In the genomic region with DNA sequence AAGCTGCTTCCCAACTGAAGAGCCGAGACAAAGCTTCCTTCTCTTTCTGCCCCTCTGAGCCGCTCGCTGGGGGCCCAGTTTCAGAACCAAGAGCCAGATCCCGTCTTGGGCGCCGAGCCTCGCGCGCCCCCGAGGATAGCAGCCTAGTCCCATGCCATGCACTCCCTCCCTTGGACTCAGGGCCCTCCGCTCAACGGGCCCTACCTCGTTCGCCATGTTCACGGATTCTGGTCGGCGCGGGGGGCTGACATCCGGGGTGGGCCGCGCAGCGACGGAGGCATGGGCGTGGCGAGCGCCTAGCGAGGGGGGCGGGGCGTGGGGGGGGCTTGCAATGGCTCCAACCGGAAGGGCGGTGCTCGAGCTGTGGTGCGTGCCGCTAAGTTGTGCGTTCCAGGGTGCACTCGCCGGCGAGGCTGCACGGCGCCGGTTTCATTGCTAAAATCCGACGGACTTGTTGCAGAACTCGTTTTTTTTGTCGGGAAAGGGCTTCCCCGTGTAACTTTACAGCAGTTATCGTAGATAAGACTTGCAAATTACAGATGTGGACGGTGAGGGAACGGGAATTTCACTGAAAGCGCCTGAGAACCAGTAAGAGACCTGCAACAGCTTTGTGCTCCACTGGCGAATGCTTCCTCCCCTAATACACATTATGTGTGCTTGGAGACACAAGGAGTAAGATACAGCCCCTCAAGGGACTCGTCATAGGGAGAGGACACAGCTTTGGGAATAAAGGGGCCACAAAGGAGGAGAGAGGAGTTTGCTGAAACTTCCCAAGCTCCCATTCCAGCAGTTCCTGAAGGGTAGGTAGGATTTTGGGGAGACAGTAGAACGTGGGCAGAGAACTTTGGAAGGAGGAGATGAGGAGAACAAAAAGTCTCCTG, we compare ENCODE assay signal across 8 cellular contexts. TPM values are rescaled to one million over a fixed set of nuclear protein-coding genes. Genes with fewer than 3 reads are reported as not detected.
A peak's percentile ranks its signal among the peaks of the same experiment; 100 is the strongest.
DNase-seq lines count a peak whose midpoint lies in the region; ATAC-seq and TF ChIP-seq lines count a peak whose summit lies in the region.

A gene (minus strand): TSS at position 304 of the 881 bp plus-strand sequence. CDS start 88 bp downstream, at position 216.

- POLR2A ChIA-PET in activated naive CD8-positive, alpha-beta T cell treated with anti-CD3 and anti-CD28 coated beads, Interleukin-2, amount 10 ng/mL, durations not matched to agents 7 days and 5 days (lab: Charles Lee) = interaction anchor here (0.5 to 2.5 kb wide), 26 partner anchors 8 to 945 kb away, joined by 3 to 58 read pairs (median 4); a partner anchor contains a TSS

- intact Hi-C loops in Right ventricle myocardium inferior (cut with DNase I) (loop anchor here (1.0 to 2.0 kb wide), 3 partner anchors 28 to 160 kb away; a partner anchor contains a TSS), ovary (cut with DNase I) (loop anchor here in 1 of 4 donors (10.0 kb wide), 1 partner anchor 316 kb away; no protein-coding TSS in a partner anchor)

- WGBS in ovary, 3 donors = 0 to 3% (median 1%) methylated on average over 49 to 53 of the region's 53 CpGs
- under 1% methylated on average over 53 of the region's 53 CpGs for WGBS in thymus

- DNase-seq in GM10266 (ENCODE audit: extremely low spot score) (peak; percentile 89), NCI-H1048 (lab: John Stamatoyannopoulos, UW) (peak; percentile 86), Right ventricle myocardium inferior (ENCODE audit: missing footprints) (peak; percentile 95), ovary (peak; percentile 86 to 92 (median 90))
- peak; percentile 89 for DNase-seq in activated naive CD8-positive, alpha-beta T cell treated with anti-CD3 and anti-CD28 coated beads, Interleukin-2, amount 10 ng/mL, durations not matched to agents 7 days and 5 days

- H3K4me1 ChIP-seq in ovary (ENCODE audit: insufficient read depth) = peaks cover 7% of the 10 kb centered on the region
- H3K4me1 ChIP-seq in thymus (ENCODE audit: control insufficient read depth, insufficient read depth, low read length) = peaks cover 5% of the 10 kb centered on the region

- no peaks in the 10 kb centered on the region for H3K27me3 Mint-ChIP-seq in activated naive CD8-positive, alpha-beta T cell treated with anti-CD3 and anti-CD28 coated beads, Interleukin-2, amount 10 ng/mL, durations not matched to agents 7 days and 5 days

- peaks cover 19% of the 10 kb centered on the region; the same call in 1 of the 2 replicates for H3K79me2 ChIP-seq in SU-DHL-6 (ENCODE audit: insufficient read depth, low read length)

- peaks cover 1% of the 10 kb centered on the region for H3K9me3 Mint-ChIP-seq in activated naive CD8-positive, alpha-beta T cell treated with anti-CD3 and anti-CD28 coated beads, Interleukin-2, amount 10 ng/mL, durations not matched to agents 7 days and 5 days

- peaks cover 19% of the 10 kb centered on the region for H3K36me3 Mint-ChIP-seq in activated naive CD8-positive, alpha-beta T cell treated with anti-CD3 and anti-CD28 coated beads, Interleukin-2, amount 10 ng/mL, durations not matched to agents 7 days and 5 days

- peak within 1 kb of the TSS; percentile 95 for H3K4me3 Mint-ChIP-seq in activated naive CD8-positive, alpha-beta T cell treated with anti-CD3 and anti-CD28 coated beads, Interleukin-2, amount 10 ng/mL, durations not matched to agents 7 days and 5 days

- H2AFZ ChIP-seq in SU-DHL-6 (ENCODE audit: low read depth, low read length, severe bottlenecking) = peak within 1 kb of the TSS; percentile 68

- H4K20me1 ChIP-seq in SU-DHL-6 (ENCODE audit: low read depth, low read length) = no peaks in the 10 kb centered on the region

- no peaks in the 10 kb centered on the region for H3K9me2 ChIP-seq in SU-DHL-6 (replicated peaks; ENCODE audit: insufficient read depth, low read length)

- peak; percentile 62 for TF ChIP-seq POLR2A in ovary (IDR thresholded peaks at IDR 0.05)

- peaks cover 29% of the 10 kb centered on the region for H3K4me1 Mint-ChIP-seq in activated naive CD8-positive, alpha-beta T cell treated with anti-CD3 and anti-CD28 coated beads, Interleukin-2, amount 10 ng/mL, durations not matched to agents 7 days and 5 days

- ATAC-seq in HG02588 (IDR thresholded peaks at IDR 0.05; ENCODE audit: unreplicated experiment) (peak; percentile 91), Right ventricle myocardium inferior (peak; percentile 99)
- ATAC-seq in activated naive CD8-positive, alpha-beta T cell treated with anti-CD3 and anti-CD28 coated beads, Interleukin-2, amount 10 ng/mL, durations not matched to agents 7 days and 5 days (ENCODE audit: low read depth) = peak; percentile 97

- H3F3A ChIP-seq in SU-DHL-6 (ENCODE audit: insufficient read depth) = no peaks in the 10 kb centered on the region

- H3K4me2 ChIP-seq in SU-DHL-6 (ENCODE audit: low read depth, low read length, poor library complexity, severe bottlenecking) = peak within 1 kb of the TSS; percentile 95

- TF ChIP-seq EP300 in ovary (IDR thresholded peaks at IDR 0.05) = no peak

- H3K27me3 ChIP-seq in SU-DHL-6 (ENCODE audit: low read length) = no peaks in the 10 kb centered on the region
- no peaks in the 10 kb centered on the region for H3K27me3 ChIP-seq in ovary
- no peaks in the 10 kb centered on the region for H3K27me3 ChIP-seq in thymus (ENCODE audit: control insufficient read depth, insufficient read depth)

- H3K9me3 ChIP-seq in SU-DHL-6 (ENCODE audit: insufficient read depth, low read length) (no peaks in the 10 kb centered on the region), ovary (no peaks in the 10 kb centered on the region), thymus (ENCODE audit: control insufficient read depth) (no peaks in the 10 kb centered on the region)

- TF ChIP-seq CTCF in GM10266 (IDR thresholded peaks at IDR 0.05; ENCODE audit: control insufficient read depth, insufficient read depth, low read depth, missing control alignments) = no peak
- no peak for TF ChIP-seq CTCF in SU-DHL-6 (IDR thresholded peaks at IDR 0.05; ENCODE audit: insufficient read depth, low read length, poor library complexity, severe bottlenecking)
- no peak for TF ChIP-seq CTCF in ovary (IDR thresholded peaks at IDR 0.05)

- H3K4me3 ChIP-seq in SU-DHL-6 (ENCODE audit: insufficient read depth, low read length, poor library complexity, severe bottlenecking) = peak within 1 kb of the TSS; percentile 80
- H3K4me3 ChIP-seq in ovary = peak within 1 kb of the TSS; percentile 56
- H3K4me3 ChIP-seq in thymus (ENCODE audit: low read length) = peak within 1 kb of the TSS; percentile 63

- H3K9ac ChIP-seq in SU-DHL-6 (ENCODE audit: low read length) = peak within 1 kb of the TSS; percentile 66

- no peaks in the 10 kb centered on the region for H3K36me3 ChIP-seq in SU-DHL-6 (ENCODE audit: low read length)
- H3K36me3 ChIP-seq in ovary = no peaks in the 10 kb centered on the region
- peaks cover 7% of the 10 kb centered on the region for H3K36me3 ChIP-seq in thymus (ENCODE audit: control insufficient read depth, insufficient read depth)

- H3K27ac ChIP-seq in SU-DHL-6 (ENCODE audit: low read depth, low read length) (no peak within 1 kb of the TSS), ovary (peak within 1 kb of the TSS; percentile 77 to 89), thymus (ENCODE audit: low read depth) (peak within 1 kb of the TSS; percentile 95)

- H3K27ac Mint-ChIP-seq in activated naive CD8-positive, alpha-beta T cell treated with anti-CD3 and anti-CD28 coated beads, Interleukin-2, amount 10 ng/mL, durations not matched to agents 7 days and 5 days = peak within 1 kb of the TSS; percentile 98

RNA-seq across cellular contexts. Expression of the gene that starts here (rescaled TPM):
- 100 to 1,000 TPM in 1 of 2 experiments, 10 to 100 TPM in 1; 97.1 to 103 TPM for total RNA-seq in activated naive CD8-positive, alpha-beta T cell treated with anti-CD3 and anti-CD28 coated beads, Interleukin-2, amount 10 ng/mL, durations not matched to agents 7 days and 5 days
- total RNA-seq in Right ventricle myocardium inferior (193 TPM), ovary (100 to 1,000 TPM in 5 of 7 donors, 10 to 100 TPM in 2; 79.5 to 224 (median 148) TPM)
- polyA plus RNA-seq in ovary (100 to 1,000 TPM; 161 to 227 TPM), thymus (120 TPM)
